In genomic region chr11:119051440-119052162, GRCh38 we compare ENCODE assay signal across 11 cellular contexts. TPM values are rescaled to one million over a fixed set of nuclear protein-coding genes. Genes with fewer than 3 reads are reported as not detected.
DNase-seq lines count a peak whose midpoint lies in the region; ATAC-seq, FAIRE-seq and TF ChIP-seq lines count a peak whose summit lies in the region.
"Had no signal": no experiment of that assay in that cellular context is flagged by ENCODE, and none has a peak within 500 bp of the region (broad histone marks: within the 10 kb centered on the region; RNA-seq: fewer than 3 reads in every experiment).

No MANE protein-coding gene starts in this region.

- peak overlapping the region; percentile 87 for H3K27ac Mint-ChIP-seq in activated T-helper 17 cell treated with anti-CD3 and anti-CD28 coated beads, Interleukin-2, amount 50 U/mL, for 72 hours

- H3K9me3 Mint-ChIP-seq in activated T-helper 17 cell treated with anti-CD3 and anti-CD28 coated beads, Interleukin-2, amount 50 U/mL, for 72 hours, result no peaks in the 10 kb centered on the region
- H3K9me3 Mint-ChIP-seq: natural killer cell treated with Interleukin-12 subunit alpha and Interleukin-12 subunit beta and Interleukin-15 and Interleukin-18, amount 100 ng/mL, for 72 hours had no signal

- peaks cover 97% of the 10 kb centered on the region for H3K36me3 Mint-ChIP-seq in activated T-helper 17 cell treated with anti-CD3 and anti-CD28 coated beads, Interleukin-2, amount 50 U/mL, for 72 hours (ENCODE audit: low read depth)

- no peak for TF ChIP-seq POLR2A in H54 (IDR thresholded peaks at IDR 0.05; ENCODE audit: low read depth, low read length)

- DNase-seq in GM06990 (ENCODE audit: extremely low read depth, insufficient read length) (peak; percentile 62), H54 (ENCODE audit: insufficient read length, low spot score) (no peak), right cardiac atrium (no peak), dorsolateral prefrontal cortex (no peak), Karpas-422 (no peak)
- DNase-seq: NCI-H1092; stimulated activated CD4-positive, alpha-beta T cell treated with anti-CD3 and anti-CD28 coated beads, Interleukin-12 subunit alpha, Interleukin-12 subunit beta, amount 100 ng/mL, for 4 hours had no signal

- peak overlapping the region; percentile 66 for H3K4me3 Mint-ChIP-seq in activated T-helper 17 cell treated with anti-CD3 and anti-CD28 coated beads, Interleukin-2, amount 50 U/mL, for 72 hours
- H3K4me3 Mint-ChIP-seq: natural killer cell treated with Interleukin-12 subunit alpha and Interleukin-12 subunit beta and Interleukin-15 and Interleukin-18, amount 100 ng/mL, for 72 hours had no signal

- peaks cover 14% of the 10 kb centered on the region for H3K79me2 ChIP-seq in Karpas-422 (ENCODE audit: low read length)

- no peaks in the 10 kb centered on the region for H3K9me2 ChIP-seq in Karpas-422 (replicated peaks; ENCODE audit: insufficient read depth, low read length)

- H3K27me3 ChIP-seq in GM06990 (replicated peaks; ENCODE audit: control insufficient read depth, insufficient read depth, low read length), result no peaks in the 10 kb centered on the region
- no peaks in the 10 kb centered on the region for H3K27me3 ChIP-seq in right cardiac atrium (ENCODE audit: control insufficient read depth, insufficient read depth)
- no peaks in the 10 kb centered on the region for H3K27me3 ChIP-seq in dorsolateral prefrontal cortex
- H3K27me3 ChIP-seq in Karpas-422 (ENCODE audit: low read length), result no peaks in the 10 kb centered on the region

- ATAC-seq in GM18520 (IDR thresholded peaks at IDR 0.05; ENCODE audit: unreplicated experiment), result peak; percentile 41
- ATAC-seq in HG02763 (IDR thresholded peaks at IDR 0.05; ENCODE audit: unreplicated experiment), result peak; percentile 60
- peak; percentile 67 for ATAC-seq in activated T-helper 17 cell treated with anti-CD3 and anti-CD28 coated beads, Interleukin-2, amount 50 U/mL, for 72 hours (replicated peaks)
- ATAC-seq in right cardiac atrium, result no peak

- H3K27me3 Mint-ChIP-seq in activated T-helper 17 cell treated with anti-CD3 and anti-CD28 coated beads, Interleukin-2, amount 50 U/mL, for 72 hours, result no peaks in the 10 kb centered on the region
- H3K27me3 Mint-ChIP-seq: natural killer cell treated with Interleukin-12 subunit alpha and Interleukin-12 subunit beta and Interleukin-15 and Interleukin-18, amount 100 ng/mL, for 72 hours had no signal

- no peaks in the 10 kb centered on the region for H3K9me3 ChIP-seq in right cardiac atrium (ENCODE audit: control insufficient read depth, low read length)
- H3K9me3 ChIP-seq in Karpas-422 (ENCODE audit: low read length), result no peaks in the 10 kb centered on the region

- H3K27ac ChIP-seq in right cardiac atrium (ENCODE audit: low read length) (no peak overlapping the region), dorsolateral prefrontal cortex (no peak overlapping the region), Karpas-422 (ENCODE audit: low read length) (no peak overlapping the region)

- H3K36me3 ChIP-seq in GM06990 (ENCODE audit: control insufficient read depth, insufficient read depth, low read length), result peaks cover 63% of the 10 kb centered on the region
- no peaks in the 10 kb centered on the region for H3K36me3 ChIP-seq in Karpas-422 (ENCODE audit: insufficient read depth, low read length)

- H3K9ac ChIP-seq in Karpas-422 (ENCODE audit: low read length), result no peak overlapping the region

- FAIRE-seq in H54 (lab: Jason Lieb, UNC), result no peak

- no peak overlapping the region for H2AFZ ChIP-seq in Karpas-422 (ENCODE audit: low read length)

- intact Hi-C loops in right cardiac atrium (cut with DNase I), result no loop called here
- intact Hi-C loops in dorsolateral prefrontal cortex (cut with DNase I), result no loop called here

- TF ChIP-seq CTCF in GM06990 (IDR thresholded peaks at IDR 0.05; ENCODE audit: insufficient read depth, low read length, poor library complexity, severe bottlenecking) (no peak), dorsolateral prefrontal cortex (IDR thresholded peaks at IDR 0.05 in 54 of 56, conservative IDR thresholded peaks at IDR 0.05 in 2 of 56; ENCODE audit: low read depth in 1 of 56, partially characterized antibody in 56 of 56) (no peak)

- peaks cover 3% of the 10 kb centered on the region for H3K4me1 ChIP-seq in right cardiac atrium (ENCODE audit: control insufficient read depth, insufficient read depth, low read length)
- H3K4me1 ChIP-seq in Karpas-422 (ENCODE audit: low read length), result peaks cover 9% of the 10 kb centered on the region

- H4K20me1 ChIP-seq in Karpas-422 (ENCODE audit: insufficient read depth, low read depth, low read length), result no peaks in the 10 kb centered on the region

- H3K4me1 Mint-ChIP-seq in activated T-helper 17 cell treated with anti-CD3 and anti-CD28 coated beads, Interleukin-2, amount 50 U/mL, for 72 hours, result peaks cover 42% of the 10 kb centered on the region

- 87% methylated on average over 17 of the region's 17 CpGs for WGBS in right cardiac atrium

- H3K4me2 ChIP-seq in Karpas-422 (ENCODE audit: low read depth, low read length, poor library complexity, severe bottlenecking), result no peak overlapping the region

- peak overlapping the region; percentile 53 for H3K4me3 ChIP-seq in GM06990 (replicated peaks; ENCODE audit: low read depth, low read length)
- no peak overlapping the region for H3K4me3 ChIP-seq in right cardiac atrium (ENCODE audit: low read length)
- H3K4me3 ChIP-seq in dorsolateral prefrontal cortex, result no peak overlapping the region
- no peak overlapping the region for H3K4me3 ChIP-seq in Karpas-422 (ENCODE audit: low read length)

RNA-seq across cellular contexts. Expression of gene HYOU1, which starts 5.4 kb away (rescaled TPM):
- 100 to 1,000 TPM in 1 of 2 donors, 10 to 100 TPM in 1; 67.7 to 117 TPM for total RNA-seq in activated T-helper 17 cell treated with anti-CD3 and anti-CD28 coated beads, Interleukin-2, amount 50 U/mL, for 72 hours
- total RNA-seq in right cardiac atrium, result 100 to 1,000 TPM in 2 of 4 donors, 10 to 100 TPM in 2; 58.8 to 127 (median 105) TPM
- 52.1 TPM for polyA plus RNA-seq in right cardiac atrium
- 100 to 1,000 TPM in 118 of 120 experiments, 10 to 100 TPM in 2; 94.9 to 199 (median 139) TPM for total RNA-seq in dorsolateral prefrontal cortex
- 27.3 and 32.5 TPM in 2 replicates for total RNA-seq in Karpas-422 (2014; rRNA removed; shearing (Covaris generic); ENCODE audit: low replicate concordance)

RNA-seq across cellular contexts. Expression of gene VPS11, which starts 16.0 kb away (rescaled TPM):
- 10 to 100 TPM; 31.7 to 33.7 TPM for total RNA-seq in activated T-helper 17 cell treated with anti-CD3 and anti-CD28 coated beads, Interleukin-2, amount 50 U/mL, for 72 hours
- total RNA-seq in right cardiac atrium, result 10 to 100 TPM; 20.4 to 23.7 (median 21.5) TPM
- 23.5 TPM for polyA plus RNA-seq in right cardiac atrium
- 10 to 100 TPM; 33.3 to 65.7 (median 50.5) TPM for total RNA-seq in dorsolateral prefrontal cortex
- total RNA-seq in Karpas-422 (2014; rRNA removed; shearing (Covaris generic); ENCODE audit: low replicate concordance), result 19.2 and 25.5 TPM in 2 replicates

RNA-seq across cellular contexts. Expression of gene SLC37A4, which starts 20.9 kb away (rescaled TPM):
- 10 to 100 TPM; 28.1 to 36.8 TPM for total RNA-seq in activated T-helper 17 cell treated with anti-CD3 and anti-CD28 coated beads, Interleukin-2, amount 50 U/mL, for 72 hours
- total RNA-seq in right cardiac atrium, result 1 to 10 TPM; 7.5 to 8.6 (median 7.7) TPM
- 7.1 TPM for polyA plus RNA-seq in right cardiac atrium
- total RNA-seq in dorsolateral prefrontal cortex, result 10 to 100 TPM in 100 of 120 experiments, 1 to 10 TPM in 20; 6.9 to 20.8 (median 12.6) TPM
- 4.7 and 7.4 TPM in 2 replicates for total RNA-seq in Karpas-422 (2014; rRNA removed; shearing (Covaris generic); ENCODE audit: low replicate concordance)

RNA-seq across cellular contexts. Expression of gene TRAPPC4, which starts 33.0 kb away (rescaled TPM):
- total RNA-seq in activated T-helper 17 cell treated with anti-CD3 and anti-CD28 coated beads, Interleukin-2, amount 50 U/mL, for 72 hours, result 10 to 100 TPM; 75.2 to 77.6 TPM
- 10 to 100 TPM; 32.2 to 44.6 (median 36.8) TPM for total RNA-seq in right cardiac atrium
- polyA plus RNA-seq in right cardiac atrium, result 31.4 TPM
- total RNA-seq in dorsolateral prefrontal cortex, result 10 to 100 TPM; 29.3 to 71.5 (median 49.7) TPM
- 26.3 and 33.0 TPM in 2 replicates for total RNA-seq in Karpas-422 (2014; rRNA removed; shearing (Covaris generic); ENCODE audit: low replicate concordance)

RNA-seq across cellular contexts. Expression of gene HMBS, which starts 33.1 kb away (rescaled TPM):
- total RNA-seq in activated T-helper 17 cell treated with anti-CD3 and anti-CD28 coated beads, Interleukin-2, amount 50 U/mL, for 72 hours, result 10 to 100 TPM; 15.7 to 26.3 TPM
- total RNA-seq in right cardiac atrium (10 to 100 TPM; 17.3 to 28.0 (median 22.2) TPM), dorsolateral prefrontal cortex (10 to 100 TPM in 95 of 120 experiments, 1 to 10 TPM in 25; 6.8 to 18.6 (median 12.6) TPM)
- 28.0 TPM for polyA plus RNA-seq in right cardiac atrium
- 7.5 and 12.7 TPM in 2 replicates for total RNA-seq in Karpas-422 (2014; rRNA removed; shearing (Covaris generic); ENCODE audit: low replicate concordance)

Comparison
In these comparisons a context has a peak if more than half of its experiments do, and no peak if none do; other contexts are left out.
1. ATAC-seq: peak in GM18520 (single experiment), HG02763 (single experiment) and activated T-helper 17 cell treated with anti-CD3 and anti-CD28 coated beads, Interleukin-2, amount 50 U/mL, for 72 hours (single experiment); none in right cardiac atrium (0 of 2).